25 cellular contexts compared by ENCODE assay signal in the genomic region with DNA sequence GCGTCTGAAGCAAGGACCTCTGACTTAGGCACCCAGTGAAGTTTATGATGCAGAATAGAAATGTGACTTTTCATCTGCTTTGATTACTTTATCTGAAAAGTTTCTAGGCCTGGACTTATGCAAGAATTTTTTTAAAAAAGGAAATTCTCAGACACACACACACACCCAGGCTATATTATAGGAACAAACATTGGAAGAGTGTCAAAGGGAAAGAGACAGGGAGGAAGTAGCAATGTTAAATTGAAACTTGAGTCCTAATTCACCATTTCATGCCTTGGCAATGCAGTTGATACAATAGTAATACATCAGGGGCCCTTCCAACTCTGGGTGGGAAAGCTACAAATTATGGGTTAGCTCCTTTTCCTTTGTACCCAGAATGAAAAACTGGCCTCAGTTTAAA.
"Had no signal": no experiment of that assay in that cellular context is flagged by ENCODE, and none has a peak within 500 bp of the region (broad histone marks: within the 10 kb centered on the region; RNA-seq: fewer than 3 reads in every experiment).

No MANE protein-coding gene starts in this region.

- H3K9ac ChIP-seq: SK-N-SH had no signal

- H3K36me3 ChIP-seq: breast epithelium, WERI-Rb-1 had no signal

- H3K9me3 Mint-ChIP-seq: activated CD8-positive, alpha-beta T cell treated with anti-CD3 and anti-CD28 coated beads for 36 hours; activated naive CD8-positive, alpha-beta T cell treated with anti-CD3 and anti-CD28 coated beads, Interleukin-2, amount 10 ng/mL, durations not matched to agents 7 days and 5 days; activated T-cell treated with anti-CD3 and anti-CD28 coated beads, Interleukin-2, amount 50 U/mL, for 72 hours; activated T-helper 2 cell treated with anti-CD3 and anti-CD28 coated beads, Interferon-gamma antibody, Interleukin-2, Interleukin-4, amounts not matched to agents 10 μg/mL and 5 μg/mL and 100 μg/mL, durations not matched to agents 14 hours and 24 hours and 36 hours had no signal

- H3K4me3 ChIP-seq: breast epithelium had no signal

- H3K9me3 ChIP-seq: breast epithelium, SK-N-SH had no signal

- H3K27ac ChIP-seq: breast epithelium, WERI-Rb-1 had no signal

- DNase-seq: activated CD4-positive, alpha-beta T cell treated with anti-CD3 and anti-CD28 coated beads for 36 hours; activated CD4-positive, alpha-beta T cell treated with anti-CD3 and anti-CD28 coated beads, Interleukin-2, amount 50 U/mL, for 1 hour; activated CD8-positive, alpha-beta memory T cell treated with anti-CD3 and anti-CD28 coated beads, Interleukin-2, amount 50 U/mL, for 4 hours; activated CD8-positive, alpha-beta T cell treated with anti-CD3 and anti-CD28 coated beads for 36 hours; activated naive CD4-positive, alpha-beta T cell treated with anti-CD3 and anti-CD28 coated beads, Interleukin-2, amount 50 U/mL, for 16 hours; activated naive CD8-positive, alpha-beta T cell treated with anti-CD3 and anti-CD28 coated beads, Interleukin-2, amount 10 ng/mL, durations not matched to agents 7 days and 5 days; activated T-cell treated with anti-CD3 and anti-CD28 coated beads, Interleukin-2, amount 50 U/mL, for 72 hours; aorta; caudate nucleus; Karpas-422; NCI-H1105 treated with DMSO at 0.1 percent for 48 hours; NCI-H1436 treated with DMSO at 0.1 percent for 48 hours; NCI-H187; NCI-H2081 treated with DMSO at 0.1 percent for 48 hours; NCI-H2227 treated with DMSO at 0.1 percent for 48 hours; NCI-H446 treated with DMSO at 0.1 percent for 48 hours; NCI-H524 treated with DMSO at 0.1 percent for 48 hours; NCI-H774; NK-92 treated with Interleukin-12 subunit alpha and Interleukin-12 subunit beta, amount 100 ng/mL, for 24 hours; SIG-M5; SK-N-SH; T-helper 1 cell; WERI-Rb-1 had no signal

- H3K4me1 Mint-ChIP-seq: activated CD4-positive, alpha-beta T cell treated with anti-CD3 and anti-CD28 coated beads for 36 hours; activated naive CD8-positive, alpha-beta T cell treated with anti-CD3 and anti-CD28 coated beads, Interleukin-2, amount 10 ng/mL, durations not matched to agents 7 days and 5 days had no signal

- H3K27me3 Mint-ChIP-seq: activated naive CD8-positive, alpha-beta T cell treated with anti-CD3 and anti-CD28 coated beads, Interleukin-2, amount 10 ng/mL, durations not matched to agents 7 days and 5 days had no signal

- H3K4me3 Mint-ChIP-seq: activated CD4-positive, alpha-beta T cell treated with anti-CD3 and anti-CD28 coated beads for 36 hours; activated CD8-positive, alpha-beta T cell treated with anti-CD3 and anti-CD28 coated beads for 36 hours; activated naive CD8-positive, alpha-beta T cell treated with anti-CD3 and anti-CD28 coated beads, Interleukin-2, amount 10 ng/mL, durations not matched to agents 7 days and 5 days; activated T-cell treated with anti-CD3 and anti-CD28 coated beads, Interleukin-2, amount 50 U/mL, for 72 hours had no signal

- ATAC-seq: activated CD4-positive, alpha-beta T cell treated with anti-CD3 and anti-CD28 coated beads for 36 hours; activated CD8-positive, alpha-beta T cell treated with anti-CD3 and anti-CD28 coated beads for 36 hours; activated T-cell treated with anti-CD3 and anti-CD28 coated beads, Interleukin-2, amount 50 U/mL, for 72 hours had no signal

- H3K27ac Mint-ChIP-seq: activated CD4-positive, alpha-beta T cell treated with anti-CD3 and anti-CD28 coated beads for 36 hours; activated CD8-positive, alpha-beta T cell treated with anti-CD3 and anti-CD28 coated beads for 36 hours; activated naive CD8-positive, alpha-beta T cell treated with anti-CD3 and anti-CD28 coated beads, Interleukin-2, amount 10 ng/mL, durations not matched to agents 7 days and 5 days; activated T-cell treated with anti-CD3 and anti-CD28 coated beads, Interleukin-2, amount 50 U/mL, for 72 hours; activated T-helper 2 cell treated with anti-CD3 and anti-CD28 coated beads, Interferon-gamma antibody, Interleukin-2, Interleukin-4, amounts not matched to agents 10 μg/mL and 5 μg/mL and 100 μg/mL, durations not matched to agents 14 hours and 24 hours and 36 hours had no signal

- H3K4me1 ChIP-seq: breast epithelium had no signal

- H3K36me3 Mint-ChIP-seq: activated naive CD8-positive, alpha-beta T cell treated with anti-CD3 and anti-CD28 coated beads, Interleukin-2, amount 10 ng/mL, durations not matched to agents 7 days and 5 days had no signal

- H3K27me3 ChIP-seq: breast epithelium had no signal
